17 cellular contexts compared by ENCODE assay signal in the genomic region with DNA sequence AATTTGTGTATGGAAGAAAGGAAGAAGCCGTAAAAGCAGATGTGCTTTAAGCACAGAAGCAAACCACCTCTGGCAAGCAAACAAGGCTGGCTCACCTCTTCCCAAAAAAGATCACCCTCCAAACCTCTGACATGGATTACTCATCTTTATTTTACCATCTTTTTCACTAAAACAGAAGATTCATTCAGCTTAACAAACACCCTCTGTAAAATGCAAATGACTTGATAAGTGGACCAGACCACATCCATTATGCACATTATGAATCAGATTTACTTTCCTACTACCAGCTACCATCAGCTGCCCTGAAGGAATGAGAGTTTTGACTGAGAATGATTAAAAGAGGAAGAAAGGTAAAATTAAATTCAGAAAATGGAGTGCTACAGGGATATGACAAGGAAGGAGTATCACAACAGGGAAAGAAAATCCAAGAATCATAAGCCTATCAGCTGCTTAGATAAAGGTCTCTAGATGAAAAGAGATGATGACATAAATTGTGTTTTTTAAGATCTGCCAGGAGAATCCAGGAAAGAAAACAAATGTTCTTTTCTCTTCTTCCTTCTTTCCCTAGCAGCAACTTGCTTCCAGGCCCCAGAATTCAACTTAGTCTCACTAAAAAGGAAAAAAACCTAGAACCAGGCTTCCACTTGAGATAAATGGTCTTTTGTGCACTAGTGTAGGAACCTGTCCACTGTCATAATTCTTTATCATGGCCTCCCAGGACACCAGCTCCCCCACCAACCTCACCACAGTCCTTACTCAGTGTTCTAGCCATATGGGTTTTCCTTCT. TPM values are rescaled to one million over a fixed set of nuclear protein-coding genes. Genes with fewer than 3 reads are reported as not detected.
A peak's percentile ranks its signal among the peaks of the same experiment; 100 is the strongest.
DNase-seq lines count a peak whose midpoint lies in the region; ATAC-seq and TF ChIP-seq lines count a peak whose summit lies in the region.
"Had no signal": no experiment of that assay in that cellular context is flagged by ENCODE, and none has a peak within 500 bp of the region (broad histone marks: within the 10 kb centered on the region; RNA-seq: fewer than 3 reads in every experiment).

No MANE protein-coding gene starts in this region.

- DNase-seq in CD4-positive, CD25-positive, alpha-beta regulatory T cell: no peak
- DNase-seq in HCEC 1CT (peak; percentile 42), activated gamma-delta T cell treated with Interleukin-2 at 50 U/mL for 16 hours (no peak), dedifferentiated amniotic fluid mesenchymal stem cell (ENCODE audit: extremely low spot score) (no peak)
- DNase-seq in activated naive CD8-positive, alpha-beta T cell treated with anti-CD3 and anti-CD28 coated beads, Interleukin-2, amount 50 U/mL, for 24 hours: no peak
- DNase-seq: activated CD4-positive, alpha-beta T cell treated with anti-CD3 and anti-CD28 coated beads, Interleukin-2, amount 50 U/mL, for 1 hour; AML-193; cortex of kidney; H9; lower lobe of right lung; NCI-H1694 treated with DMSO at 0.1 percent for 48 hours; right cardiac atrium; SHP77 had no signal

- no peak for ATAC-seq in CD4-positive, CD25-positive, alpha-beta regulatory T cell (ENCODE audit: low read depth in 2 of 2)
- ATAC-seq in activated naive CD8-positive, alpha-beta T cell treated with anti-CD3 and anti-CD28 coated beads, Interleukin-2, amount 50 U/mL, for 24 hours: peak; percentile 66
- no peak for ATAC-seq in GM21528 (IDR thresholded peaks at IDR 0.05; ENCODE audit: low FRiP score, unreplicated experiment)
- no peak for ATAC-seq in HG02884 (IDR thresholded peaks at IDR 0.05; ENCODE audit: unreplicated experiment)
- ATAC-seq: lower lobe of right lung, right cardiac atrium had no signal

- H3K36me3 ChIP-seq in CD4-positive, CD25-positive, alpha-beta regulatory T cell (ENCODE audit: control insufficient read depth, insufficient read depth, low read length): no peaks in the 10 kb centered on the region
- H3K36me3 ChIP-seq: lower lobe of right lung, thoracic aorta had no signal

- TF ChIP-seq CTCF in nephron (IDR thresholded peaks at IDR 0.05; ENCODE audit: unreplicated experiment in 3 of 3): no peak

- no peaks in the 10 kb centered on the region for H3K9me3 ChIP-seq in CD4-positive, CD25-positive, alpha-beta regulatory T cell (ENCODE audit: control insufficient read depth in 2 of 2, low read length in 2 of 2)
- H3K9me3 ChIP-seq: lower lobe of right lung, thoracic aorta had no signal

- peaks cover 6% of the 10 kb centered on the region for H3K36me3 Mint-ChIP-seq in CD4-positive, CD25-positive, alpha-beta regulatory T cell
- H3K36me3 Mint-ChIP-seq in activated naive CD8-positive, alpha-beta T cell treated with anti-CD3 and anti-CD28 coated beads, Interleukin-2, amount 50 U/mL, for 24 hours (ENCODE audit: low read depth): peaks cover 9% of the 10 kb centered on the region
- no peaks in the 10 kb centered on the region for H3K36me3 Mint-ChIP-seq in nephron (ENCODE audit: low read depth)

- peak overlapping the region; percentile 13 for H3K4me3 ChIP-seq in CD4-positive, CD25-positive, alpha-beta regulatory T cell (ENCODE audit: low read depth, low read length)
- H3K4me3 ChIP-seq: lower lobe of right lung, thoracic aorta had no signal

- H3K4me3 Mint-ChIP-seq in CD4-positive, CD25-positive, alpha-beta regulatory T cell: no peak overlapping the region
- no peak overlapping the region for H3K4me3 Mint-ChIP-seq in activated naive CD8-positive, alpha-beta T cell treated with anti-CD3 and anti-CD28 coated beads, Interleukin-2, amount 50 U/mL, for 24 hours
- H3K4me3 Mint-ChIP-seq in nephron: no peak overlapping the region
- H3K4me3 Mint-ChIP-seq: H9 had no signal

- no peaks in the 10 kb centered on the region for H3K27me3 Mint-ChIP-seq in CD4-positive, CD25-positive, alpha-beta regulatory T cell
- H3K27me3 Mint-ChIP-seq in activated naive CD8-positive, alpha-beta T cell treated with anti-CD3 and anti-CD28 coated beads, Interleukin-2, amount 50 U/mL, for 24 hours: no peaks in the 10 kb centered on the region
- no peaks in the 10 kb centered on the region for H3K27me3 Mint-ChIP-seq in nephron (ENCODE audit: low read depth)

- peaks cover 35 to 54% (median 50%) of the 10 kb centered on the region in 4 donors for H3K4me1 Mint-ChIP-seq in CD4-positive, CD25-positive, alpha-beta regulatory T cell
- peaks cover 51% of the 10 kb centered on the region for H3K4me1 Mint-ChIP-seq in activated naive CD8-positive, alpha-beta T cell treated with anti-CD3 and anti-CD28 coated beads, Interleukin-2, amount 50 U/mL, for 24 hours
- peaks cover 38% of the 10 kb centered on the region for H3K4me1 Mint-ChIP-seq in nephron

- H3K27ac Mint-ChIP-seq in CD4-positive, CD25-positive, alpha-beta regulatory T cell: peak overlapping the region in 1 of 3 donors; percentile 22
- peak overlapping the region; percentile 35 for H3K27ac Mint-ChIP-seq in activated naive CD8-positive, alpha-beta T cell treated with anti-CD3 and anti-CD28 coated beads, Interleukin-2, amount 50 U/mL, for 24 hours
- H3K27ac Mint-ChIP-seq in nephron: peak overlapping the region; percentile 29 to 51 (median 32)
- H3K27ac Mint-ChIP-seq: H9 had no signal

- H3K9me3 Mint-ChIP-seq in CD4-positive, CD25-positive, alpha-beta regulatory T cell: no peaks in the 10 kb centered on the region
- H3K9me3 Mint-ChIP-seq in activated naive CD8-positive, alpha-beta T cell treated with anti-CD3 and anti-CD28 coated beads, Interleukin-2, amount 50 U/mL, for 24 hours: no peaks in the 10 kb centered on the region
- H3K9me3 Mint-ChIP-seq in nephron: no peaks in the 10 kb centered on the region
- H3K9me3 Mint-ChIP-seq: H9 had no signal

- H3K27ac ChIP-seq in CD4-positive, CD25-positive, alpha-beta regulatory T cell (ENCODE audit: insufficient read depth, low read length, poor library complexity, severe bottlenecking): no peak overlapping the region
- H3K27ac ChIP-seq: lower lobe of right lung, thoracic aorta had no signal

- H3K4me1 ChIP-seq in CD4-positive, CD25-positive, alpha-beta regulatory T cell (ENCODE audit: control insufficient read depth, insufficient read depth, low read length, poor library complexity, severe bottlenecking): peaks cover 59% of the 10 kb centered on the region

- H3K27me3 ChIP-seq in CD4-positive, CD25-positive, alpha-beta regulatory T cell (ENCODE audit: control insufficient read depth, insufficient read depth, low read length): no peaks in the 10 kb centered on the region

RNA-seq across cellular contexts. Expression of a gene that starts 47.4 kb away (rescaled TPM):
- total RNA-seq in CD4-positive, CD25-positive, alpha-beta regulatory T cell: 30.7 TPM
- polyA plus RNA-seq in CD4-positive, CD25-positive, alpha-beta regulatory T cell: 10 to 100 TPM in 1 of 4 donors, 1 to 10 TPM in 3; 6.4 to 13.3 (median 7.5) TPM
